8 cellular contexts compared by ENCODE assay signal in genomic region chr3:38131621-38132369, GRCh38. TPM values are rescaled to one million over a fixed set of nuclear protein-coding genes. Genes with fewer than 3 reads are reported as not detected.
A peak's percentile ranks its signal among the peaks of the same experiment; 100 is the strongest.
DNase-seq lines count a peak whose midpoint lies in the region; TF ChIP-seq lines count a peak whose summit lies in the region.

No MANE protein-coding gene starts in this region.

- peaks cover 34% of the 10 kb centered on the region for H3K4me1 ChIP-seq in vagina

- H3K4me3 ChIP-seq in kidney epithelial cell (ENCODE audit: low read depth, low read length) (no peak overlapping the region), vagina (no peak overlapping the region)

- TF ChIP-seq POLR2A in vagina (IDR thresholded peaks at IDR 0.05): no peak

- DNase-seq in CD1c-positive myeloid dendritic cell (ENCODE audit: extremely low spot score): peak; percentile 34
- DNase-seq in HEK293T (ENCODE audit: extremely low spot score): peak; percentile 56
- peak; percentile 26 to 31 for DNase-seq in activated CD4-positive, alpha-beta T cell treated with anti-CD3 and anti-CD28 coated beads, Interleukin-2, amount 50 U/mL, for 4 hours
- DNase-seq in kidney epithelial cell (ENCODE audit: low read depth): no peak
- no peak for DNase-seq in Ammon's horn (ENCODE audit: low spot score)
- no peak for DNase-seq in NCI-H510A treated with DMSO at 0.1 percent for 48 hours (lab: John Stamatoyannopoulos, UW)
- no peak for DNase-seq in AG20443 (ENCODE audit: low spot score)
- DNase-seq in vagina (ENCODE audit: extremely low spot score in 2 of 2): no peak

- H3K36me3 ChIP-seq in kidney epithelial cell (ENCODE audit: control insufficient read depth, insufficient read depth, low read length) (peaks cover 1% of the 10 kb centered on the region), vagina (peaks cover 0 to 62% of the 10 kb centered on the region in 2 donors)

- TF ChIP-seq CTCF in kidney epithelial cell (IDR thresholded peaks at IDR 0.05; ENCODE audit: insufficient read depth, low read length, poor library complexity, severe bottlenecking) (peak; percentile 56), vagina (IDR thresholded peaks at IDR 0.05) (no peak)

- POLR2A ChIA-PET in HEK293T (lab: Yijun Ruan, JAX): no interaction called here

- H3K9me3 ChIP-seq in vagina: no peaks in the 10 kb centered on the region

- H3K27me3 ChIP-seq in kidney epithelial cell (ENCODE audit: control insufficient read depth, insufficient read depth, low read length) (no peaks in the 10 kb centered on the region), vagina (no peaks in the 10 kb centered on the region)

- no peak overlapping the region for H3K27ac ChIP-seq in vagina

- intact Hi-C loops in vagina (cut with DNase I): loop anchor here (10.0 kb wide), 2 partner anchors 213 to 323 kb away; partner anchors contain the start of genes ACVR2B and XYLB

- CTCF ChIA-PET in HEK293T (lab: Yijun Ruan, JAX): interaction anchor here (0.9 to 1.0 kb wide), 2 partner anchors 24 to 151 kb away, joined by 3 read pairs; partner anchors contain the start of gene SLC22A14

TF ChIP-seq in HEK293T, 16 proteins besides CTCF, POLR2A, EP300 and RAD21:
- TF ChIP-seq FOXM1 (IDR thresholded peaks at IDR 0.05; ENCODE audit: borderline replicate concordance) (no peak), ZNF384 (IDR thresholded peaks at IDR 0.05) (no peak), ELF4 (IDR thresholded peaks at IDR 0.05) (no peak), CTBP1 (IDR thresholded peaks at IDR 0.05; ENCODE audit: borderline replicate concordance) (no peak), LEF1 (IDR thresholded peaks at IDR 0.05; ENCODE audit: borderline replicate concordance) (no peak), FOXK2 (IDR thresholded peaks at IDR 0.05) (no peak), ARNT (IDR thresholded peaks at IDR 0.05) (no peak), TARDBP (IDR thresholded peaks at IDR 0.05) (no peak), HDGF (IDR thresholded peaks at IDR 0.05; ENCODE audit: borderline replicate concordance) (no peak)

RNA-seq across cellular contexts. Expression of gene ACAA1, which starts 5.1 kb away (rescaled TPM):
- total RNA-seq in kidney epithelial cell (54.5 and 60.7 TPM in 2 replicates), vagina (53.0 TPM)

RNA-seq across cellular contexts. Expression of gene MYD88, which starts 6.7 kb away (rescaled TPM):
- total RNA-seq in kidney epithelial cell: 36.5 and 71.2 TPM in 2 replicates
- 45.9 TPM for total RNA-seq in vagina

RNA-seq across cellular contexts. Expression of gene OXSR1, which starts 33.5 kb away (rescaled TPM):
- total RNA-seq in kidney epithelial cell (38.1 and 41.9 TPM in 2 replicates), vagina (22.8 TPM)

Comparison
In these comparisons a context has a peak if more than half of its experiments do, and no peak if none do; other contexts are left out.
1. DNase-seq: peak in CD1c-positive myeloid dendritic cell (single experiment), HEK293T (single experiment) and activated CD4-positive, alpha-beta T cell treated with anti-CD3 and anti-CD28 coated beads, Interleukin-2, amount 50 U/mL, for 4 hours (2 of 2); none in kidney epithelial cell (single experiment), Ammon's horn (single experiment), NCI-H510A treated with DMSO at 0.1 percent for 48 hours (single experiment), AG20443 (single experiment) and vagina (0 of 2).